Comparison of ENCODE assay signal across 28 cellular contexts in genomic region chr16:3570420-3571062, GRCh38. TPM values are rescaled to one million over a fixed set of nuclear protein-coding genes. Genes with fewer than 3 reads are reported as not detected.
A peak's percentile ranks its signal among the peaks of the same experiment; 100 is the strongest.
DNase-seq lines count a peak whose midpoint lies in the region; ATAC-seq, FAIRE-seq and TF ChIP-seq lines count a peak whose summit lies in the region.
"Had no signal": no experiment of that assay in that cellular context is flagged by ENCODE, and none has a peak within 500 bp of the region (broad histone marks: within the 10 kb centered on the region; RNA-seq: fewer than 3 reads in every experiment).

No MANE protein-coding gene starts in this region.

- TF ChIP-seq CTCF in CD8-positive, alpha-beta T cell (IDR thresholded peaks at IDR 0.05) = no peak
- TF ChIP-seq CTCF in K562 (IDR thresholded peaks at IDR 0.05 in 2 of 3, conservative IDR thresholded peaks at IDR 0.05 in 1 of 3; ENCODE audit: insufficient read depth in 2 of 3, low read depth in 1 of 3, low read length in 3 of 3) (no peak), ovary (IDR thresholded peaks at IDR 0.05) (no peak)

- in situ Hi-C loops in K562 (cut with MboI) = no loop called here

- no peak overlapping the region for H3K9ac ChIP-seq in K562 (ENCODE audit: insufficient read depth in 1 of 2, low read depth in 2 of 2, low read length in 2 of 2)

- whole genome bisulfite sequencing in K562 (ENCODE audit: insufficient coverage, low coverage, missing lambda C conversion rate) = 21% methylated on average over 4 of the region's 4 CpGs
- 71 to 80% (median 76%) methylated on average over 4 of the region's 4 CpGs for WGBS in ovary, 3 donors

- peaks cover 59% of the 10 kb centered on the region for H3K36me3 Mint-ChIP-seq in CD8-positive, alpha-beta T cell
- H3K36me3 Mint-ChIP-seq in naive thymus-derived CD4-positive, alpha-beta T cell = peaks cover 7 to 38% (median 30%) of the 10 kb centered on the region in 5 donors

- peaks cover 5% of the 10 kb centered on the region for H3K9me3 ChIP-seq in CD8-positive, alpha-beta T cell (ENCODE audit: low read length)
- H3K9me3 ChIP-seq in K562 (replicated peaks; ENCODE audit: control insufficient read depth, insufficient read depth, low read depth, low read length) = peaks cover 7% of the 10 kb centered on the region
- H3K9me3 ChIP-seq in naive thymus-derived CD4-positive, alpha-beta T cell (ENCODE audit: control insufficient read depth in 2 of 3, low read length in 3 of 3) = peaks cover 0 to 6% (median 0%) of the 10 kb centered on the region in 3 experiments
- no peaks in the 10 kb centered on the region for H3K9me3 ChIP-seq in ovary

- CTCF ChIA-PET in CD8-positive, alpha-beta T cell (lab: Charles Lee) = no interaction called here
- CTCF ChIA-PET in K562 (lab: Yijun Ruan, JAX; ENCODE audit: low intra/inter-chr PET ratio) = no interaction called here
- CTCF ChIA-PET in naive thymus-derived CD4-positive, alpha-beta T cell (lab: Charles Lee) = no interaction called here

- no peak for ATAC-seq in CD8-positive, alpha-beta T cell
- ATAC-seq in K562 = no peak
- ATAC-seq in naive thymus-derived CD4-positive, alpha-beta T cell = no peak
- ATAC-seq: foreskin keratinocyte had no signal

- FAIRE-seq in K562 (lab: Jason Lieb, UNC) = no peak
- FAIRE-seq: GM18507 had no signal

- H3K4me3 ChIP-seq in CD8-positive, alpha-beta T cell (ENCODE audit: low read depth, low read length) = no peak overlapping the region
- H3K4me3 ChIP-seq in H7 (ENCODE audit: insufficient read depth, low read depth, low read length) (no peak overlapping the region), K562 (no peak overlapping the region), ovary (no peak overlapping the region)
- no peak overlapping the region for H3K4me3 ChIP-seq in naive thymus-derived CD4-positive, alpha-beta T cell (ENCODE audit: low read length)
- H3K4me3 ChIP-seq: hepatocyte, tibial nerve had no signal

- no peaks in the 10 kb centered on the region for H3K27me3 Mint-ChIP-seq in CD8-positive, alpha-beta T cell (ENCODE audit: low read depth)
- no peaks in the 10 kb centered on the region for H3K27me3 Mint-ChIP-seq in naive thymus-derived CD4-positive, alpha-beta T cell
- H3K27me3 Mint-ChIP-seq: activated CD4-positive, alpha-beta T cell treated with anti-CD3 and anti-CD28 coated beads, Interleukin-2, amount 10 ng/mL, durations not matched to agents 24 days and 14 days; memory B cell; naive B cell; progenitor cell of endocrine pancreas had no signal

- TF ChIP-seq EP300 in K562 (IDR thresholded peaks at IDR 0.05; ENCODE audit: low read length) (no peak), ovary (IDR thresholded peaks at IDR 0.05) (no peak)

- H3K4me2 ChIP-seq in K562 (ENCODE audit: insufficient read depth, low read length) = no peak overlapping the region
- H3K4me2 ChIP-seq: hepatocyte had no signal

- peak overlapping the region; percentile 57 for H3K27ac Mint-ChIP-seq in CD8-positive, alpha-beta T cell
- H3K27ac Mint-ChIP-seq in naive thymus-derived CD4-positive, alpha-beta T cell = peak overlapping the region in 8 of 9 donors; percentile 42 to 88 (median 70)
- H3K27ac Mint-ChIP-seq: activated CD4-positive, alpha-beta T cell treated with anti-CD3 and anti-CD28 coated beads, Interleukin-2, amount 10 ng/mL, durations not matched to agents 24 days and 14 days; memory B cell; progenitor cell of endocrine pancreas had no signal

- TF ChIP-seq POLR2A in K562 (conservative IDR thresholded peaks at IDR 0.05) = no peak
- no peak for TF ChIP-seq POLR2A in ovary (IDR thresholded peaks at IDR 0.05)

- H3K36me3 ChIP-seq in CD8-positive, alpha-beta T cell (ENCODE audit: insufficient read depth, low read length) = peaks cover 9% of the 10 kb centered on the region
- no peaks in the 10 kb centered on the region for H3K36me3 ChIP-seq in H7 (replicated peaks; ENCODE audit: control insufficient read depth, insufficient read depth, low read length)
- no peaks in the 10 kb centered on the region for H3K36me3 ChIP-seq in K562 (ENCODE audit: control insufficient read depth, insufficient read depth, low read length)
- H3K36me3 ChIP-seq in naive thymus-derived CD4-positive, alpha-beta T cell (ENCODE audit: control insufficient read depth in 2 of 3, insufficient read depth in 3 of 3, low read length in 3 of 3) = peaks cover 3 to 57% (median 7%) of the 10 kb centered on the region in 3 experiments
- no peaks in the 10 kb centered on the region for H3K36me3 ChIP-seq in ovary

- H4K20me1 ChIP-seq in K562 (replicated peaks; ENCODE audit: control insufficient read depth, insufficient read depth, low read length) = no peaks in the 10 kb centered on the region

- intact Hi-C loops in CD8-positive, alpha-beta T cell (cut with DNase I, micrococcal nuclease) = no loop called here
- intact Hi-C loops in K562 (cut with micrococcal nuclease) = no loop called here
- intact Hi-C loops in naive thymus-derived CD4-positive, alpha-beta T cell (cut with micrococcal nuclease) = loop anchor here in 1 of 2 donors (10.0 kb wide), 1 partner anchor 416 kb away; no protein-coding TSS in a partner anchor
- intact Hi-C loops in ovary (cut with DNase I) = no loop called here

- no TSS peak for BruUV-seq in K562 (replicated peaks; lab: Mats Ljungman, UMichigan)

- no peak for TF ChIP-seq RAD21 in K562 (CRISPR knock-in tag; conservative IDR thresholded peaks at IDR 0.05 in 1 of 2, IDR thresholded peaks at IDR 0.05 in 1 of 2)

- H3K4me3 Mint-ChIP-seq in CD8-positive, alpha-beta T cell = no peak overlapping the region
- peak overlapping the region in 1 of 10 donors; percentile 29 for H3K4me3 Mint-ChIP-seq in naive thymus-derived CD4-positive, alpha-beta T cell
- H3K4me3 Mint-ChIP-seq: activated CD4-positive, alpha-beta T cell treated with anti-CD3 and anti-CD28 coated beads, Interleukin-2, amount 10 ng/mL, durations not matched to agents 24 days and 14 days; memory B cell; naive B cell had no signal

- H3K9me3 Mint-ChIP-seq in CD8-positive, alpha-beta T cell = peaks cover 9% of the 10 kb centered on the region
- H3K9me3 Mint-ChIP-seq in naive thymus-derived CD4-positive, alpha-beta T cell = peaks cover 4 to 15% (median 6%) of the 10 kb centered on the region in 11 donors

- DNase-seq in CD8-positive, alpha-beta T cell = no peak
- peak; percentile 53 for DNase-seq in H7
- DNase-seq in K562 (ENCODE audit: extremely low read depth in 1 of 4, low spot score in 3 of 4) = peak in 1 of 4 experiments; percentile 32
- DNase-seq in naive thymus-derived CD4-positive, alpha-beta T cell = no peak
- DNase-seq in ovary = no peak
- no peak for DNase-seq in CD1c-positive myeloid dendritic cell (ENCODE audit: extremely low spot score)
- DNase-seq in RPMI8226 = no peak
- DNase-seq: activated CD4-positive, alpha-beta T cell treated with anti-CD3 and anti-CD28 coated beads, Interleukin-2, amount 10 ng/mL, durations not matched to agents 24 days and 14 days; activated CD8-positive, alpha-beta memory T cell treated with anti-CD3 and anti-CD28 coated beads, Interleukin-2, amount 50 U/mL, for 4 hours; activated gamma-delta T cell; anterior cingulate cortex; Caco-2; caudate nucleus; foreskin keratinocyte; MM.1S; naive B cell; NCI-H1436; NCI-H2171; NCI-H69; Right ventricle myocardium superior; stimulated activated CD4-positive, alpha-beta T cell treated with anti-CD3 and anti-CD28 coated beads, Interleukin-1b, Interleukin-23, amount 100 ng/mL, for 48 hours; stimulated activated naive CD4-positive, alpha-beta T cell treated with Interleukin-2 at 50 U/mL for 16 hours had no signal

- no peaks in the 10 kb centered on the region for H3K27me3 ChIP-seq in CD8-positive, alpha-beta T cell (ENCODE audit: insufficient read depth, low read length)
- H3K27me3 ChIP-seq in H7 (ENCODE audit: control insufficient read depth, insufficient read depth, low read length) (no peaks in the 10 kb centered on the region), K562 (ENCODE audit: control insufficient read depth in 2 of 2, insufficient read depth in 2 of 2, low read length in 2 of 2) (no peaks in the 10 kb centered on the region), ovary (no peaks in the 10 kb centered on the region)
- H3K27me3 ChIP-seq in naive thymus-derived CD4-positive, alpha-beta T cell (ENCODE audit: control insufficient read depth in 2 of 2, insufficient read depth in 2 of 2, low read length in 2 of 2) = no peaks in the 10 kb centered on the region
- H3K27me3 ChIP-seq: foreskin keratinocyte, hepatocyte, tibial nerve had no signal

- H3K79me2 ChIP-seq in K562 (ENCODE audit: control insufficient read depth, insufficient read depth, low read length) = no peaks in the 10 kb centered on the region
- H3K79me2 ChIP-seq: hepatocyte had no signal

- H3K4me1 Mint-ChIP-seq in CD8-positive, alpha-beta T cell (ENCODE audit: low read depth) = peaks cover 32% of the 10 kb centered on the region
- peaks cover 5 to 43% (median 35%) of the 10 kb centered on the region in 7 donors for H3K4me1 Mint-ChIP-seq in naive thymus-derived CD4-positive, alpha-beta T cell

- POLR2A ChIA-PET in CD8-positive, alpha-beta T cell (lab: Charles Lee) = no interaction called here
- POLR2A ChIA-PET in K562 (lab: Yijun Ruan, JAX) = interaction anchor here (0.5 kb wide), 1 partner anchor 439 kb away, joined by 3 read pairs; no protein-coding TSS in a partner anchor
- POLR2A ChIA-PET in naive thymus-derived CD4-positive, alpha-beta T cell (lab: Charles Lee) = interaction anchor here (0.6 to 1.2 kb wide), 4 partner anchors 13 to 190 kb away, joined by 3 to 5 read pairs (median 4); partner anchors contain the start of gene SLX4

- no peak overlapping the region for H3K27ac ChIP-seq in CD8-positive, alpha-beta T cell (ENCODE audit: low read depth, low read length)
- H3K27ac ChIP-seq in K562 (ENCODE audit: extremely low read depth, low read depth, low read length) = no peak overlapping the region
- H3K27ac ChIP-seq in naive thymus-derived CD4-positive, alpha-beta T cell (ENCODE audit: low read depth, low read length) = peak overlapping the region; percentile 9
- H3K27ac ChIP-seq in ovary = no peak overlapping the region
- H3K27ac ChIP-seq: foreskin keratinocyte, hepatocyte, tibial nerve had no signal

- H3K9me1 ChIP-seq in K562 (ENCODE audit: control insufficient read depth, insufficient read depth, low read length) = no peaks in the 10 kb centered on the region

- no peak overlapping the region for H2AFZ ChIP-seq in K562 (ENCODE audit: low read depth, low read length)
- H2AFZ ChIP-seq: hepatocyte had no signal

- peaks cover 27% of the 10 kb centered on the region for H3K4me1 ChIP-seq in CD8-positive, alpha-beta T cell (ENCODE audit: insufficient read depth, low read length)
- peaks cover 0 to 9% of the 10 kb centered on the region in 2 experiments; a peak in 3 of 5 replicates for H3K4me1 ChIP-seq in K562 (replicated peaks in 1 of 2; ENCODE audit: control insufficient read depth in 2 of 2, insufficient read depth in 2 of 2, low read length in 2 of 2)
- H3K4me1 ChIP-seq in naive thymus-derived CD4-positive, alpha-beta T cell (ENCODE audit: control insufficient read depth in 2 of 2, insufficient read depth in 2 of 2, low read length in 2 of 2) = peaks cover 7 to 18% of the 10 kb centered on the region in 2 donors
- no peaks in the 10 kb centered on the region for H3K4me1 ChIP-seq in ovary (ENCODE audit: insufficient read depth)
- H3K4me1 ChIP-seq: Caco-2, foreskin keratinocyte, tibial nerve had no signal

RNA-seq across cellular contexts. Expression of gene NLRC3, which starts 6.7 kb away (rescaled TPM):
- 10 to 100 TPM; 39.5 to 42.9 TPM for total RNA-seq in CD8-positive, alpha-beta T cell
- 0.03 and 0.11 TPM in 2 replicates for total RNA-seq in H7 (2014; rRNA removed; shearing (Covaris generic))
- total RNA-seq in K562 (2011; cell fraction: chromatin; rRNA removed; ENCODE audit: low replicate concordance) = 0.07 TPM in 1 of 2 replicates, not detected in the other
- under 0.01 TPM in 1 of 2 replicates, not detected in the other for total RNA-seq in K562 (2011; cell fraction: nucleolus; rRNA removed)
- total RNA-seq in K562 (2011; cell fraction: nucleoplasm; rRNA removed) = not detected in 2 replicates
- not detected in 2 replicates for total RNA-seq in K562 (2014; rRNA removed)
- total RNA-seq in K562 (2014; rRNA removed; fragmentation: Illumina TruSeq; extraction: Trizol) = not detected in 2 replicates
- not detected in 2 replicates for total RNA-seq in K562 (2015; rRNA removed; fragmentation: Illumina TruSeq; extraction: Trizol)
- 0.13 and 0.22 TPM in 2 replicates for total RNA-seq in K562 (2021)
- polyA plus RNA-seq in K562 (2011; rRNA removed) = 0.03 TPM in 1 of 2 replicates, not detected in the other
- 0.03 TPM in 1 of 2 replicates, not detected in the other for polyA plus RNA-seq in K562 (2011; cell fraction: cytosol; rRNA removed)
- polyA plus RNA-seq in K562 (2011; cell fraction: nucleus; rRNA removed) = 0.09 TPM in 1 of 2 replicates, not detected in the other
- polyA plus RNA-seq in K562 (2012) = 0.08 and 0.10 TPM in 2 replicates
- not detected in 2 replicates for polyA plus RNA-seq in K562 (2014; fragmentation: Illumina TruSeq; extraction: Trizol)
- under 1 TPM; 0.03 to 0.04 TPM for polyA plus RNA-seq in K562 (2014; fragmentation: Nextera tagmentation; extraction: Ambion mirVana)
- polyA plus RNA-seq in K562 (2014; rRNA removed) = 0.03 TPM in 1 of 2 replicates, not detected in the other
- polyA minus RNA-seq in K562 (2011; rRNA and poly(A)+ RNA removed) = not detected in 2 replicates
- polyA minus RNA-seq in K562 (2011; cell fraction: cytosol; rRNA and poly(A)+ RNA removed) = not detected in 2 replicates
- under 0.01 TPM in 2 replicates for polyA minus RNA-seq in K562 (2011; cell fraction: nucleus; rRNA and poly(A)+ RNA removed)
- total RNA-seq in naive thymus-derived CD4-positive, alpha-beta T cell = 10 to 100 TPM; 64.1 to 91.3 (median 87.3) TPM
- 10 to 100 TPM; 22.2 to 40.1 TPM for polyA plus RNA-seq in naive thymus-derived CD4-positive, alpha-beta T cell
- total RNA-seq in ovary = 1 to 10 TPM in 1 of 7 donors, under 1 TPM in 6; 0.10 to 1.3 (median 0.23) TPM
- under 1 TPM; 0.17 to 0.77 TPM for polyA plus RNA-seq in ovary
- total RNA-seq: Caco-2, epithelial cell of proximal tubule, foreskin keratinocyte had no signal
- polyA plus RNA-seq: foreskin keratinocyte had no signal

RNA-seq across cellular contexts. Expression of gene SLX4, which starts 40.9 kb away (rescaled TPM):
- total RNA-seq in CD8-positive, alpha-beta T cell = 1 to 10 TPM; 5.1 to 5.2 TPM
- 8.4 and 11.3 TPM in 2 replicates for total RNA-seq in H7 (2014; rRNA removed; shearing (Covaris generic))
- total RNA-seq in K562 (2011; cell fraction: chromatin; rRNA removed; ENCODE audit: low replicate concordance) = 42.3 and 52.6 TPM in 2 replicates
- 26.5 and 28.5 TPM in 2 replicates for total RNA-seq in K562 (2011; cell fraction: nucleolus; rRNA removed)
- total RNA-seq in K562 (2011; cell fraction: nucleoplasm; rRNA removed) = 31.7 and 33.4 TPM in 2 replicates
- total RNA-seq in K562 (2014; rRNA removed) (3.8 and 4.1 TPM in 2 replicates), K562 (2014; rRNA removed; fragmentation: Illumina TruSeq; extraction: Trizol) (3.2 and 3.5 TPM in 2 replicates), K562 (2015; rRNA removed; fragmentation: Illumina TruSeq; extraction: Trizol) (3.7 and 4.2 TPM in 2 replicates), K562 (2021) (6.7 and 7.9 TPM in 2 replicates), ovary (1 to 10 TPM; 2.3 to 4.9 (median 3.3) TPM)
- polyA plus RNA-seq in K562 (2011; rRNA removed) (2.7 and 3.0 TPM in 2 replicates), K562 (2014; fragmentation: Illumina TruSeq; extraction: Trizol) (4.8 and 6.1 TPM in 2 replicates), K562 (2014; fragmentation: Nextera tagmentation; extraction: Ambion mirVana) (under 1 TPM; 0.29 to 0.45 TPM), K562 (2014; rRNA removed) (4.0 and 4.3 TPM in 2 replicates), ovary (1 to 10 TPM; 1.7 to 2.7 TPM)
- 1.8 and 2.5 TPM in 2 replicates for polyA plus RNA-seq in K562 (2011; cell fraction: cytosol; rRNA removed)
- 7.4 and 14.9 TPM in 2 replicates for polyA plus RNA-seq in K562 (2011; cell fraction: nucleus; rRNA removed)
- polyA plus RNA-seq in K562 (2012) = 3.5 and 3.9 TPM in 2 replicates
- 6.1 and 6.6 TPM in 2 replicates for polyA minus RNA-seq in K562 (2011; rRNA and poly(A)+ RNA removed)
- polyA minus RNA-seq in K562 (2011; cell fraction: cytosol; rRNA and poly(A)+ RNA removed) = 3.5 and 4.3 TPM in 2 replicates
- 5.8 and 8.0 TPM in 2 replicates for polyA minus RNA-seq in K562 (2011; cell fraction: nucleus; rRNA and poly(A)+ RNA removed)
- total RNA-seq in naive thymus-derived CD4-positive, alpha-beta T cell = 10 to 100 TPM in 1 of 5 experiments, 1 to 10 TPM in 4; 7.1 to 12.5 (median 8.5) TPM
- 1 to 10 TPM in 1 of 2 donors, under 1 TPM in 1; 0.89 to 1.2 TPM for polyA plus RNA-seq in naive thymus-derived CD4-positive, alpha-beta T cell

Comparison
In these comparisons a context has a peak if more than half of its experiments do, and no peak if none do; other contexts are left out.
1. RNA of gene NLRC3, which starts 6.7 kb away (total RNA-seq): 64.1 to 91.3 TPM in naive thymus-derived CD4-positive, alpha-beta T cell and 39.5 to 42.9 TPM in CD8-positive, alpha-beta T cell; 0.10 to 1.3 TPM in ovary, 0.03 to 0.11 TPM in H7 and under 0.01 to 0.22 TPM in K562; every median in the first group is over 10 times any median in the second.